ENCODE assay signal across 14 cellular contexts in genomic region chr11:123454796-123455195, GRCh38. TPM values are rescaled to one million over a fixed set of nuclear protein-coding genes. Genes with fewer than 3 reads are reported as not detected.
DNase-seq lines count a peak whose midpoint lies in the region; ATAC-seq, FAIRE-seq and TF ChIP-seq lines count a peak whose summit lies in the region.
"Had no signal": no experiment of that assay in that cellular context is flagged by ENCODE, and none has a peak within 500 bp of the region (broad histone marks: within the 10 kb centered on the region; RNA-seq: fewer than 3 reads in every experiment).

No MANE protein-coding gene starts in this region.

- TF ChIP-seq RAD21 in A549 (conservative IDR thresholded peaks at IDR 0.05 in 1 of 2, IDR thresholded peaks at IDR 0.05 in 1 of 2): no peak

- no peaks in the 10 kb centered on the region for H3K9me2 ChIP-seq in MM.1S (replicated peaks; ENCODE audit: insufficient read depth, low read length)

- H3K27ac ChIP-seq in A549: peak overlapping the region; percentile 87 to 99
- H3K27ac ChIP-seq in C4-2B: peak overlapping the region; percentile 45; the same call in 1 of the 2 replicates
- no peak overlapping the region for H3K27ac ChIP-seq in MM.1S (ENCODE audit: low read length)
- no peak overlapping the region for H3K27ac ChIP-seq in foreskin keratinocyte
- H3K27ac ChIP-seq: sigmoid colon had no signal

- H3K4me1 Mint-ChIP-seq in T-cell: peaks cover 27 to 58% (median 50%) of the 10 kb centered on the region in 3 donors
- H3K4me1 Mint-ChIP-seq in central memory CD8-positive, alpha-beta T cell: peaks cover 41% of the 10 kb centered on the region

- no peaks in the 10 kb centered on the region for H4K20me1 ChIP-seq in MM.1S (ENCODE audit: insufficient read depth, low read length)

- FAIRE-seq in A549 (lab: Jason Lieb, UNC): no peak

- H2AFZ ChIP-seq in MM.1S (ENCODE audit: low read length): no peak overlapping the region

- DNase-seq in A549 (ENCODE audit: low read depth in 1 of 2, low spot score in 1 of 2) (no peak), T-cell (no peak), MM.1S (no peak), HuH-7 (ENCODE audit: low spot score) (no peak), foreskin keratinocyte (no peak)
- DNase-seq in central memory CD8-positive, alpha-beta T cell (ENCODE audit: low spot score in 2 of 2): no peak
- DNase-seq: activated gamma-delta T cell, NCI-H1092, NCI-H2107, sigmoid colon had no signal

- peaks cover 78% of the 10 kb centered on the region for H3K4me1 ChIP-seq in A549
- H3K4me1 ChIP-seq in MM.1S (ENCODE audit: low read length): peaks cover 24% of the 10 kb centered on the region
- peaks cover 5% of the 10 kb centered on the region for H3K4me1 ChIP-seq in foreskin keratinocyte
- H3K4me1 ChIP-seq: sigmoid colon, tibial nerve had no signal

- H3K27me3 Mint-ChIP-seq in T-cell: no peaks in the 10 kb centered on the region
- H3K27me3 Mint-ChIP-seq in central memory CD8-positive, alpha-beta T cell: no peaks in the 10 kb centered on the region

- H3K79me2 ChIP-seq in MM.1S (ENCODE audit: low read length): no peaks in the 10 kb centered on the region

- no peak for ATAC-seq in A549
- ATAC-seq in T-cell (replicated peaks in 1 of 4): no peak
- no peak for ATAC-seq in central memory CD8-positive, alpha-beta T cell (replicated peaks; ENCODE audit: extremely low read depth, poor library complexity, severe bottlenecking)
- ATAC-seq in HG02588 (IDR thresholded peaks at IDR 0.05; ENCODE audit: unreplicated experiment): no peak
- no peak for ATAC-seq in foreskin keratinocyte

- no peak for TF ChIP-seq EP300 in A549 (IDR thresholded peaks at IDR 0.05)

- peak overlapping the region; percentile 48 for H3K4me3 ChIP-seq in A549
- no peak overlapping the region for H3K4me3 ChIP-seq in MM.1S (ENCODE audit: low read length)
- H3K4me3 ChIP-seq: sigmoid colon, tibial nerve had no signal

- peak overlapping the region in 1 of 3 donors; percentile 32 for H3K4me3 Mint-ChIP-seq in T-cell
- peak overlapping the region; percentile 51 for H3K4me3 Mint-ChIP-seq in central memory CD8-positive, alpha-beta T cell

- H3K27ac Mint-ChIP-seq in T-cell: peak overlapping the region; percentile 58 to 88
- H3K27ac Mint-ChIP-seq in central memory CD8-positive, alpha-beta T cell (ENCODE audit: low read depth): peak overlapping the region; percentile 81

- H3K27me3 ChIP-seq in MM.1S (replicated peaks; ENCODE audit: insufficient read depth, low read length): no peaks in the 10 kb centered on the region
- H3K27me3 ChIP-seq in foreskin keratinocyte: no peaks in the 10 kb centered on the region
- H3K27me3 ChIP-seq: BE2C, sigmoid colon, tibial nerve had no signal

- H3K9me3 Mint-ChIP-seq in T-cell: no peaks in the 10 kb centered on the region
- no peaks in the 10 kb centered on the region for H3K9me3 Mint-ChIP-seq in central memory CD8-positive, alpha-beta T cell

- no peak overlapping the region for H3K9ac ChIP-seq in MM.1S (ENCODE audit: low read length)

- POLR2A ChIA-PET in A549 (lab: Yijun Ruan, JAX) (interaction anchor here (1.0 to 1.3 kb wide), 2 partner anchors 10 to 20 kb away, joined by 3 to 10 read pairs; no protein-coding TSS in a partner anchor), T-cell (lab: Charles Lee) (no interaction called here)

- peaks cover 3% of the 10 kb centered on the region for H3K36me3 Mint-ChIP-seq in T-cell
- peaks cover 4% of the 10 kb centered on the region for H3K36me3 Mint-ChIP-seq in central memory CD8-positive, alpha-beta T cell (ENCODE audit: insufficient read depth)

- CTCF ChIA-PET in A549 (lab: Yijun Ruan, JAX) (interaction anchor here (0.7 to 1.2 kb wide), 2 partner anchors 19 to 54 kb away, joined by 3 to 4 read pairs; no protein-coding TSS in a partner anchor), T-cell (lab: Charles Lee) (no interaction called here)

- H3K36me3 ChIP-seq in MM.1S (replicated peaks; ENCODE audit: insufficient read depth, low read length): no peaks in the 10 kb centered on the region
- H3K36me3 ChIP-seq: BE2C, sigmoid colon, tibial nerve had no signal

- no peak for TF ChIP-seq POLR2A in A549 (IDR thresholded peaks at IDR 0.05; ENCODE audit: low read length)

- no peaks in the 10 kb centered on the region for H3K9me3 ChIP-seq in A549
- H3K9me3 ChIP-seq in MM.1S (replicated peaks; ENCODE audit: insufficient read depth, low read length): no peaks in the 10 kb centered on the region
- H3K9me3 ChIP-seq: BE2C, sigmoid colon, tibial nerve had no signal

- H3F3A ChIP-seq in MM.1S (ENCODE audit: insufficient read depth, low read length): peaks cover 13% of the 10 kb centered on the region; the same call in 1 of the 2 replicates

- TF ChIP-seq CTCF in A549 (IDR thresholded peaks at IDR 0.05): no peak
- no peak for TF ChIP-seq CTCF in C4-2B (conservative IDR thresholded peaks at IDR 0.05)
- TF ChIP-seq CTCF in MM.1S (IDR thresholded peaks at IDR 0.05; ENCODE audit: low read length): no peak
- no peak for TF ChIP-seq CTCF in foreskin keratinocyte (conservative IDR thresholded peaks at IDR 0.05)

- peak overlapping the region; percentile 84 for H3K4me2 ChIP-seq in A549
- no peak overlapping the region for H3K4me2 ChIP-seq in MM.1S (ENCODE audit: low read depth, low read length)

TF ChIP-seq in A549, 52 proteins besides CTCF, POLR2A, EP300 and RAD21:
- TF ChIP-seq ZFP36 (IDR thresholded peaks at IDR 0.05; ENCODE audit: borderline replicate concordance, partially characterized antibody): no peak
- TF ChIP-seq CBX2 (IDR thresholded peaks at IDR 0.05; ENCODE audit: borderline replicate concordance, low read depth): no peak
- TF ChIP-seq RARB (CRISPR knock-in tag; IDR thresholded peaks at IDR 0.05): no peak
- peak; percentile 87 for TF ChIP-seq FOSB (CRISPR knock-in tag; IDR thresholded peaks at IDR 0.05)
- TF ChIP-seq HOXA7 (CRISPR knock-in tag; IDR thresholded peaks at IDR 0.05): peak; percentile 77; the same call in 1 of the 2 replicates
- TF ChIP-seq HMGXB4 (CRISPR knock-in tag; IDR thresholded peaks at IDR 0.05; ENCODE audit: borderline replicate concordance): no peak
- no peak for TF ChIP-seq SREBF2 (IDR thresholded peaks at IDR 0.05)

RNA-seq across cellular contexts. Expression of gene GRAMD1B, which starts 24.7 kb away (rescaled TPM):
- polyA plus RNA-seq in A549 (2011; rRNA removed) (108 and 113 TPM in 2 replicates), A549 (2017; fragmentation: RNase III; extraction: RNeasy Plus Mini Kit Qiagen cat#74134 plus additional on column Dnase treatment) (38.4 to 55.5 TPM (median 48.9 TPM) in 3 replicates), foreskin keratinocyte (0.03 and 0.09 TPM in 2 replicates)
- 39.1 and 47.4 TPM in 2 replicates for polyA plus RNA-seq in A549 (2012; cell fraction: cytosol; rRNA removed)
- 93.2 and 96.9 TPM in 2 replicates for polyA plus RNA-seq in A549 (2012; cell fraction: nucleus; rRNA removed)
- polyA minus RNA-seq in A549 (2011; rRNA and poly(A)+ RNA removed): 139 and 141 TPM in 2 replicates
- total RNA-seq in T-cell (10 to 100 TPM in 3 of 5 donors, 1 to 10 TPM in 2; 8.6 to 15.6 (median 10.5) TPM), foreskin keratinocyte (0.04 and 0.07 TPM in 2 replicates)

Comparison
In these comparisons a context has a peak if more than half of its experiments do, and no peak if none do; other contexts are left out.
1. H3K27ac ChIP-seq: peak in A549 (2 of 2) and C4-2B (single experiment); none in MM.1S (single experiment) and foreskin keratinocyte (single experiment).